In genomic region chr2:227477291-227477690, GRCh38 we compare ENCODE assay signal across 13 cellular contexts.
"Had no signal": no experiment of that assay in that cellular context is flagged by ENCODE, and none has a peak within 500 bp of the region (broad histone marks: within the 10 kb centered on the region; RNA-seq: fewer than 3 reads in every experiment).

No MANE protein-coding gene starts in this region.

- H3K4me3 ChIP-seq: ascending aorta, lung, thoracic aorta had no signal

- H3K27me3 ChIP-seq: ascending aorta had no signal

- H3K4me3 Mint-ChIP-seq: nephron; stimulated activated naive CD8-positive, alpha-beta T cell treated with anti-CD3 and anti-CD28 coated beads, Interleukin-15, amount 100 ng/mL, for 72 hours had no signal

- ATAC-seq: activated CD4-positive, CD25-positive, alpha-beta regulatory T cell treated with anti-CD3 and anti-CD28 coated beads, Interleukin-2, amount 50 U/mL, for 24 hours; stimulated activated naive CD8-positive, alpha-beta T cell treated with anti-CD3 and anti-CD28 coated beads, Interleukin-15, amount 100 ng/mL, for 72 hours had no signal

- DNase-seq: activated gamma-delta T cell treated with Interleukin-2 at 50 U/mL for 16 hours; activated T-cell treated with anti-CD3 and anti-CD28 coated beads, Interleukin-2, amount 50 U/mL, for 1 hour; effector memory CD4-positive, alpha-beta T cell; hypothalamus; occipital lobe; stimulated activated CD4-positive, alpha-beta T cell treated with anti-CD3 and anti-CD28 coated beads, Interleukin-4, amount 100 ng/mL, for 1 hour; stimulated activated naive CD8-positive, alpha-beta T cell treated with anti-CD3 and anti-CD28 coated beads, Interleukin-15, amount 100 ng/mL, for 72 hours had no signal

- H3K36me3 ChIP-seq: thoracic aorta had no signal

- H3K27ac Mint-ChIP-seq: nephron; stimulated activated naive CD8-positive, alpha-beta T cell treated with anti-CD3 and anti-CD28 coated beads, Interleukin-15, amount 100 ng/mL, for 72 hours had no signal

- H3K9me3 Mint-ChIP-seq: nephron; stimulated activated naive CD8-positive, alpha-beta T cell treated with anti-CD3 and anti-CD28 coated beads, Interleukin-15, amount 100 ng/mL, for 72 hours had no signal

- H3K27me3 Mint-ChIP-seq: stimulated activated naive CD8-positive, alpha-beta T cell treated with anti-CD3 and anti-CD28 coated beads, Interleukin-15, amount 100 ng/mL, for 72 hours had no signal

- H3K27ac ChIP-seq: ascending aorta, epithelial cell of prostate, thoracic aorta had no signal

- H3K9me3 ChIP-seq: ascending aorta, thoracic aorta had no signal
